1 cellular context compared by ENCODE assay signal in the genomic region with DNA sequence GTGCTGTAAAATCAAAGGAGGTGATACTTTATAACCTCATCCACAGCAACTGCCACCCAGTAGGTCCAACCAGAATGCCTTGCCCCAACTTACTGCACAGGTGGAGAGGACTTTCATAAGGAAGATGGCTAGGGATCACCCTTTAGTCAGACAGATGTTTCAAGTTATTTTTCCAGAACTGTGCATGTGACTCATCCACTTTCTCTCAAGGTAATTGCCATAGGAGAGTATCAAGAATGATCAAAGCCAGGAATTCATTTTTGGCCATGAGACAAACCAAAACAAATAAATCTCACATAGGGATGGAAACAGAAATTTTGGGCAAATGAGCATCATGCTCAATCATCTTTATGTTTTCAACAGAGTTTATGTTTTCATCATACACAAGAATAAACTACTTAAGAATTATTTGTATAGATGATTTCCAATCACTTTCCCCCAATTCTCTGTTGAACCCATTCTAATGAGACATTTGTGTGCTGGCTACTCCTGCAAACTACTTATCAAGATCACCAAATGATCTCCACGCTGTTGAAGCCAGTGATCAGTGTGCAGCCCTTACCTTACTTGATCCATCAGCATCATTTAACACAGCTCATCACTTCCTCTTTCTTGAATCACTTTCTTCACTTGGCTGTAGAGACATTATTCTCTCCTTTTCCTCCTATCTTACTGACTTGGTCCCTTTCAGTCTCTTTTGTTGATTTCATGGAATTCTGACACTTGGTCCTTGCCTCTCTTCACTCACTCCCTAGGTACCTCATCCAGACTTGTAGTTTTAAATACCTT.
TF ChIP-seq lines count a peak whose summit lies in the region.

No MANE protein-coding gene starts in this region.

TF ChIP-seq in GM12878, 131 proteins besides CTCF, POLR2A, EP300 and RAD21 (continued from another document):
- TF ChIP-seq, protein P1, sequence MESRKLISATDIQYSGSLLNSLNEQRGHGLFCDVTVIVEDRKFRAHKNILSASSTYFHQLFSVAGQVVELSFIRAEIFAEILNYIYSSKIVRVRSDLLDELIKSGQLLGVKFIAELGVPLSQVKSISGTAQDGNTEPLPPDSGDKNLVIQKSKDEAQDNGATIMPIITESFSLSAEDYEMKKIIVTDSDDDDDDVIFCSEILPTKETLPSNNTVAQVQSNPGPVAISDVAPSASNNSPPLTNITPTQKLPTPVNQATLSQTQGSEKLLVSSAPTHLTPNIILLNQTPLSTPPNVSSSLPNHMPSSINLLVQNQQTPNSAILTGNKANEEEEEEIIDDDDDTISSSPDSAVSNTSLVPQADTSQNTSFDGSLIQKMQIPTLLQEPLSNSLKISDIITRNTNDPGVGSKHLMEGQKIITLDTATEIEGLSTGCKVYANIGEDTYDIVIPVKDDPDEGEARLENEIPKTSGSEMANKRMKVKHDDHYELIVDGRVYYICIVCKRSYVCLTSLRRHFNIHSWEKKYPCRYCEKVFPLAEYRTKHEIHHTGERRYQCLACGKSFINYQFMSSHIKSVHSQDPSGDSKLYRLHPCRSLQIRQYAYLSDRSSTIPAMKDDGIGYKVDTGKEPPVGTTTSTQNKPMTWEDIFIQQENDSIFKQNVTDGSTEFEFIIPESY (IDR thresholded peaks at IDR 0.05) = no peak
- TF ChIP-seq KDM1A (IDR thresholded peaks at IDR 0.05; ENCODE audit: borderline replicate concordance) = no peak
